In the genomic region with DNA sequence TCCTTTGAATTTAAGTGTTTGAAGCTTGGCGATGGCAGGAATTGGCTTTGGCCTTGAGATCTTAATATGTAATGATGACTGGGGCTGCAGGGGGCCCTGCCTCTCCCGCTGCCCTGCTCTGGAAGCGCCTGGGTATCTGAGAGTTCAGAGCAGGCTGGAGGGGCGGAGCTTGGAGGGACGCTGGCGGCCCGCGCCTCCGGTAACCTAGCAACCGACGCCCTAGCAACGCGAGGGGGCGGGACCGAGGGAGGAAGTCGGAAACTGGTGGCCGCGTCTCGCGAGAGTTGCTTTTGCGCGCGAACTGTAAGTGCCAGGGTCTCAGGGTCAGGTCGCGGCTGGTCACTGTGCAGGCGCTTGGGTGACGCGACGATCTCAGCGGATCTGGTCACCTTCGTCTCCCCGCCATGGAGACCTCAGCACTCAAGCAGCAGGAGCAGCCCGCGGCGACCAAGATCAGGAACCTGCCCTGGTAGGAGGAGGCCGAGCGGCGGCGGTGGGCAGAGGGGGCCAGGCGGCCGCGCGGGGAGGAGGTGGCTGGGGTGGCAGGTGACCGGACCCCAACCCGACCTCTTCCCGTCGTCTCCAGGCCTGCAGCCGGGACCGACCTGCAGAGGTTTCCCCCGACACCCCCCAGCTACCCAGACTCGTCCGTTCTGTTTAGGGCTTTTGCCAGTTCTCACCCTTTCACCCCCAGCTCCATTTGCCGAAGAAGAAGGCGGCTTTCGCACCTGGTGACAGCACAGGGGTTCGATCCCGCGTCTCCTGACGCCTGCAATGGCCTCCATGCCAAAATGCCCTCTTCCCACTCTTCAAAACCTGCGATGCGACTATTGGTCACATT, we compare ENCODE assay signal across 8 cellular contexts. TPM values are rescaled to one million over a fixed set of nuclear protein-coding genes. Genes with fewer than 3 reads are reported as not detected.
DNase-seq lines count a peak whose midpoint lies in the region; ATAC-seq and TF ChIP-seq lines count a peak whose summit lies in the region.

A gene with protein sequence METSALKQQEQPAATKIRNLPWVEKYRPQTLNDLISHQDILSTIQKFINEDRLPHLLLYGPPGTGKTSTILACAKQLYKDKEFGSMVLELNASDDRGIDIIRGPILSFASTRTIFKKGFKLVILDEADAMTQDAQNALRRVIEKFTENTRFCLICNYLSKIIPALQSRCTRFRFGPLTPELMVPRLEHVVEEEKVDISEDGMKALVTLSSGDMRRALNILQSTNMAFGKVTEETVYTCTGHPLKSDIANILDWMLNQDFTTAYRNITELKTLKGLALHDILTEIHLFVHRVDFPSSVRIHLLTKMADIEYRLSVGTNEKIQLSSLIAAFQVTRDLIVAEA (plus strand): TSS at position 280 of the 841 bp plus-strand sequence. CDS start 125 bp downstream, at position 405.

- H3K36me3 ChIP-seq in CD4-positive, CD25-positive, alpha-beta regulatory T cell (ENCODE audit: control insufficient read depth, insufficient read depth, low read length): peaks cover 21% of the 10 kb centered on the region
- peaks cover 0 to 25% (median 4%) of the 10 kb centered on the region in 4 donors for H3K36me3 ChIP-seq in right lobe of liver

- peak; percentile 96 to 97 (median 97) for DNase-seq in CD4-positive, CD25-positive, alpha-beta regulatory T cell
- DNase-seq in NCI-H82 (lab: John Stamatoyannopoulos, UW) (peak; percentile 99), dorsolateral prefrontal cortex (peak; percentile 94 to 98 (median 96)), right lobe of liver (peak; percentile 99)
- peak; percentile 97 to 98 for DNase-seq in activated CD4-positive, alpha-beta T cell treated with anti-CD3 and anti-CD28 coated beads, Interleukin-2, amount 50 U/mL, for 4 hours
- DNase-seq in stimulated activated CD4-positive, alpha-beta T cell treated with anti-CD3 and anti-CD28 coated beads, Interleukin-4, amount 100 ng/mL, for 24 hours: peak; percentile 98

- peak; percentile 96 to 98 for ATAC-seq in CD4-positive, CD25-positive, alpha-beta regulatory T cell (ENCODE audit: low read depth in 2 of 2)
- ATAC-seq in GM19438 (IDR thresholded peaks at IDR 0.05; ENCODE audit: low read depth, unreplicated experiment): peak; percentile 98
- peak; percentile 98 for ATAC-seq in HG03571 (IDR thresholded peaks at IDR 0.05; ENCODE audit: unreplicated experiment)
- ATAC-seq in right lobe of liver: peak; percentile 98 to 99 (median 98)

- no peak within 1 kb of the TSS for H3K27ac ChIP-seq in CD4-positive, CD25-positive, alpha-beta regulatory T cell (ENCODE audit: insufficient read depth, low read length, poor library complexity, severe bottlenecking)
- H3K27ac ChIP-seq in dorsolateral prefrontal cortex: peak within 1 kb of the TSS in 11 of 59 donors; percentile 4 to 76 (median 43)
- peak within 1 kb of the TSS; percentile 80 to 97 (median 94) for H3K27ac ChIP-seq in right lobe of liver

- peaks cover 10 to 26% (median 16%) of the 10 kb centered on the region in 4 donors for H3K4me1 Mint-ChIP-seq in CD4-positive, CD25-positive, alpha-beta regulatory T cell

- no peaks in the 10 kb centered on the region for H3K9me3 ChIP-seq in CD4-positive, CD25-positive, alpha-beta regulatory T cell (ENCODE audit: control insufficient read depth in 2 of 2, low read length in 2 of 2)
- no peaks in the 10 kb centered on the region for H3K9me3 ChIP-seq in right lobe of liver

- peak; percentile 75 for TF ChIP-seq POLR2A in right lobe of liver (IDR thresholded peaks at IDR 0.05)

- H3K4me1 ChIP-seq in CD4-positive, CD25-positive, alpha-beta regulatory T cell (ENCODE audit: control insufficient read depth, insufficient read depth, low read length, poor library complexity, severe bottlenecking): peaks cover 10% of the 10 kb centered on the region
- peaks cover 0 to 16% (median 4%) of the 10 kb centered on the region in 4 donors for H3K4me1 ChIP-seq in right lobe of liver

- H3K4me3 ChIP-seq in CD4-positive, CD25-positive, alpha-beta regulatory T cell (ENCODE audit: low read depth, low read length): peak within 1 kb of the TSS; percentile 85
- H3K4me3 ChIP-seq in dorsolateral prefrontal cortex: peak within 1 kb of the TSS; percentile 69 to 100 (median 92)
- H3K4me3 ChIP-seq in right lobe of liver: peak within 1 kb of the TSS; percentile 80 to 87 (median 84)

- no peaks in the 10 kb centered on the region for H3K27me3 ChIP-seq in CD4-positive, CD25-positive, alpha-beta regulatory T cell (ENCODE audit: control insufficient read depth, insufficient read depth, low read length)
- H3K27me3 ChIP-seq in dorsolateral prefrontal cortex (no peaks in the 10 kb centered on the region), right lobe of liver (no peaks in the 10 kb centered on the region)

- peaks cover 9% of the 10 kb centered on the region for H3K36me3 Mint-ChIP-seq in CD4-positive, CD25-positive, alpha-beta regulatory T cell

- H3K27ac Mint-ChIP-seq in CD4-positive, CD25-positive, alpha-beta regulatory T cell: peak within 1 kb of the TSS; percentile 76 to 93 (median 90)

- under 1% methylated on average over 21 of the region's 61 CpGs for WGBS in right lobe of liver (ENCODE audit: insufficient coverage, low coverage, low lambda C conversion rate, missing lambda C conversion rate)

- TF ChIP-seq CTCF in dorsolateral prefrontal cortex (IDR thresholded peaks at IDR 0.05 in 54 of 56, conservative IDR thresholded peaks at IDR 0.05 in 2 of 56; ENCODE audit: low read depth in 1 of 56, partially characterized antibody in 56 of 56): peak in 14 of 56 donors; percentile 9 to 43 (median 19)
- TF ChIP-seq CTCF in right lobe of liver (IDR thresholded peaks at IDR 0.05): no peak

- peaks cover 9% of the 10 kb centered on the region for H3K27me3 Mint-ChIP-seq in CD4-positive, CD25-positive, alpha-beta regulatory T cell

- intact Hi-C loops in dorsolateral prefrontal cortex (cut with DNase I): loop anchor here in 1 of 2 donors (5.0 kb wide), 1 partner anchor 46 kb away; a partner anchor contains a TSS
- intact Hi-C loops in right lobe of liver (cut with DNase I): no loop called here

- H3K4me3 Mint-ChIP-seq in CD4-positive, CD25-positive, alpha-beta regulatory T cell: peak within 1 kb of the TSS; percentile 87 to 93 (median 90)

- H3K9me3 Mint-ChIP-seq in CD4-positive, CD25-positive, alpha-beta regulatory T cell: peaks cover 0 to 2% (median 0%) of the 10 kb centered on the region in 7 donors

RNA-seq across cellular contexts. Expression of the gene that starts here (rescaled TPM):
- total RNA-seq in CD4-positive, CD25-positive, alpha-beta regulatory T cell: 12.0 TPM
- polyA plus RNA-seq in CD4-positive, CD25-positive, alpha-beta regulatory T cell: 10 to 100 TPM; 19.2 to 21.1 (median 20.1) TPM
- total RNA-seq in dorsolateral prefrontal cortex (10 to 100 TPM in 115 of 120 experiments, 1 to 10 TPM in 5; 7.6 to 22.3 (median 14.5) TPM), right lobe of liver (1 to 10 TPM; 4.6 to 9.9 (median 8.5) TPM)
